In genomic region chr21:7744406-7745099, GRCh38 we compare ENCODE assay signal across 8 cellular contexts.
DNase-seq lines count a peak whose midpoint lies in the region; ATAC-seq and TF ChIP-seq lines count a peak whose summit lies in the region.
"Not testable (repeated sequence)": the region's sequence is repeated elsewhere in the genome, so short reads cannot be mapped to it uniquely, and the experiment has no call there.

No MANE protein-coding gene starts in this region.

- ATAC-seq in DND-41 (ENCODE audit: insufficient read depth, low read depth), result peak; percentile 99
- peak; percentile 98 for ATAC-seq in GM19324 (IDR thresholded peaks at IDR 0.05; ENCODE audit: low FRiP score, unreplicated experiment)
- peak; percentile 94 for ATAC-seq in GM21576 (IDR thresholded peaks at IDR 0.05; ENCODE audit: unreplicated experiment)
- ATAC-seq in HG02885 (IDR thresholded peaks at IDR 0.05; ENCODE audit: poor library complexity, unreplicated experiment), result peak; percentile 97
- peak; percentile 94 for ATAC-seq in HG03342 (IDR thresholded peaks at IDR 0.05; ENCODE audit: unreplicated experiment)
- peak; percentile 99 for ATAC-seq in WTC11
- peak; percentile 99 for ATAC-seq in Right ventricle myocardium superior (ENCODE audit: poor library complexity)
- peak; percentile 96 to 98 (median 97) for ATAC-seq in psoas muscle

- not testable (repeated sequence) for H3K4me3 ChIP-seq in DND-41 (ENCODE audit: low read depth in 1 of 2, low read length in 2 of 2); psoas muscle

- not testable (repeated sequence) for H3K36me3 ChIP-seq in DND-41 (ENCODE audit: insufficient read depth, low read length); psoas muscle (ENCODE audit: insufficient read depth in 1 of 2, low read depth in 1 of 2)

- intact Hi-C loops in Right ventricle myocardium superior (cut with DNase I); psoas muscle (cut with DNase I): not testable (repeated sequence)

- not testable (repeated sequence) for H4K20me1 ChIP-seq in DND-41 (ENCODE audit: insufficient read depth, low read length)

- WGBS in psoas muscle, 3 donors, result no CpG with 5 or more reads among the region's 49 CpGs

- not testable (repeated sequence) for H3K4me1 ChIP-seq in DND-41 (ENCODE audit: insufficient read depth, low read length); psoas muscle

- not testable (repeated sequence) for H3K9me3 ChIP-seq in DND-41 (ENCODE audit: insufficient read depth, low read length, severe bottlenecking); psoas muscle

- not testable (repeated sequence) for H3K27ac ChIP-seq in DND-41 (ENCODE audit: low read length); psoas muscle

- not testable (repeated sequence) for H3K9ac ChIP-seq in DND-41 (ENCODE audit: low read depth, low read length)

- DNase-seq in DND-41; WTC11 (ENCODE audit: low spot score); Right ventricle myocardium superior; psoas muscle: not testable (repeated sequence)

- H3K36me3 Mint-ChIP-seq in WTC11, result not testable (repeated sequence)

- TF ChIP-seq CTCF in DND-41 (IDR thresholded peaks at IDR 0.05; ENCODE audit: borderline replicate concordance, extremely low read depth, low read length, poor library complexity, severe bottlenecking); WTC11 (IDR thresholded peaks at IDR 0.05); psoas muscle (IDR thresholded peaks at IDR 0.05): not testable (repeated sequence)

- POLR2A ChIA-PET in WTC11 (lab: Charles Lee), result not testable (repeated sequence)

- not testable (repeated sequence) for H3K4me2 ChIP-seq in DND-41 (ENCODE audit: insufficient read depth, low read length)

- H3K79me2 ChIP-seq in DND-41 (ENCODE audit: insufficient read depth, low read length), result not testable (repeated sequence)

- H3K27ac Mint-ChIP-seq in WTC11, result not testable (repeated sequence)

- not testable (repeated sequence) for H3K4me1 Mint-ChIP-seq in WTC11

- H3K9me3 Mint-ChIP-seq in WTC11, result not testable (repeated sequence)

- H3K27me3 Mint-ChIP-seq in WTC11 (ENCODE audit: low read depth), result not testable (repeated sequence)

- CTCF ChIA-PET in WTC11 (lab: Charles Lee), result not testable (repeated sequence)

- H2AFZ ChIP-seq in DND-41 (ENCODE audit: low read depth, low read length), result not testable (repeated sequence)

- not testable (repeated sequence) for H3K4me3 Mint-ChIP-seq in WTC11

- H3K27me3 ChIP-seq in DND-41 (ENCODE audit: insufficient read depth, low read length, poor library complexity); psoas muscle (ENCODE audit: insufficient read depth in 3 of 3, low read length in 2 of 3): not testable (repeated sequence)
